ENCODE assay signal across 19 cellular contexts in the genomic region with DNA sequence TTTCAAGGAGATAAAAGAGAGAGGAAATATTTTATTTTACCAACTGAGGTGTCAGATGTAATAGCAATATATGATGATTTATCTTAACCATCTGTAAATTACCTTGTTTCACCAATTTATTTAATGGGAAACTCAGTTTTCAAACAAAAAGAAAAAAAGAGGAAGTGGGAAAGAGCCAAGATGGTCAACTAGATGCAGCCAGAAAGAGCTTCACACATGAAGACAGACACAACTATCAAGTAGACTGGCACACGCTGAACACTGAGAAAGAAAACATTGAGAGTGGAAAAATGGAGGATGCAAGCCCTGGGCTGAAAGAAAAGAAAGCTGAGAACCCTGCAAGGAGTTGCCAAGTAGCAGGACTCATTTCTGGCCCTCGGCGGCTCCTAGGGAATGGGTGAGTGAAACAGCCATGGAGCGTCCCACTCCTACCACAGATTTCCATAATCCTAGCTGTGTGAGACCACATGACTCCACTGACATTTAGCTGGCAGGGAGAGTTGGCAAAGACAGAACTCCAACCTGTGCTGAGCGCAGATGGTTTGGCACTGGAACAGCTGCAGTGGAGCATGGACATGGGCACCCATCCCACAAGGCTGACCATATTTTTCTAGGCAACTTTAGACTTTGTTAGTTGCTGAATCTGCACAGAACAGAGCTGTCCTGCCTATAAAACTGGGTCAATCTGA.
DNase-seq lines count a peak whose midpoint lies in the region; ATAC-seq and TF ChIP-seq lines count a peak whose summit lies in the region.
"Had no signal": no experiment of that assay in that cellular context is flagged by ENCODE, and none has a peak within 500 bp of the region (broad histone marks: within the 10 kb centered on the region; RNA-seq: fewer than 3 reads in every experiment).

No MANE protein-coding gene starts in this region.

- H3K9ac ChIP-seq in mammary epithelial cell (ENCODE audit: insufficient read depth, low read length): no peak overlapping the region
- no peak overlapping the region for H3K9ac ChIP-seq in smooth muscle cell (ENCODE audit: low read depth)

- H3K79me2 ChIP-seq in mammary epithelial cell (ENCODE audit: insufficient read depth, low read length): no peaks in the 10 kb centered on the region
- H3K79me2 ChIP-seq in smooth muscle cell (ENCODE audit: low read depth): no peaks in the 10 kb centered on the region

- H2AFZ ChIP-seq in mammary epithelial cell (ENCODE audit: low read depth, low read length) (no peak overlapping the region), smooth muscle cell (ENCODE audit: low read depth) (no peak overlapping the region)
- H2AFZ ChIP-seq: PC-9 had no signal

- H3K27me3 ChIP-seq in mammary epithelial cell (ENCODE audit: insufficient read depth, low read length) (no peaks in the 10 kb centered on the region), smooth muscle cell (ENCODE audit: low read depth) (no peaks in the 10 kb centered on the region)
- H3K27me3 ChIP-seq: SJSA1 had no signal

- 81% methylated on average over 5 of the region's 5 CpGs for WGBS in mammary epithelial cell (ENCODE audit: low coverage, missing lambda C conversion rate)
- 89% methylated on average over 5 of the region's 5 CpGs for WGBS in smooth muscle cell (ENCODE audit: low lambda C conversion rate)

- CTCF ChIA-PET in mammary epithelial cell (lab: Charles Lee; ENCODE audit: low non-redundant PET): no interaction called here

- H3K36me3 ChIP-seq in mammary epithelial cell (ENCODE audit: insufficient read depth, low read length) (no peaks in the 10 kb centered on the region), smooth muscle cell (ENCODE audit: low read depth) (no peaks in the 10 kb centered on the region)
- H3K36me3 ChIP-seq: SJSA1 had no signal

- in situ Hi-C loops in KBM-7 (cut with MboI; ENCODE audit: low pct_unique_long_range_greater_than_20kb, low sequenced_read_pairs) (no loop called here), mammary epithelial cell (cut with MboI; ENCODE audit: low sequenced_read_pairs in 2 of 2) (no loop called here)

- peak overlapping the region; percentile 43 for H3K27ac ChIP-seq in mammary epithelial cell (ENCODE audit: insufficient read depth, low read depth, low read length)
- H3K27ac ChIP-seq in smooth muscle cell (ENCODE audit: low read depth): peak overlapping the region; percentile 11
- H3K27ac ChIP-seq: PC-9, SJSA1 had no signal

- H3K27ac Mint-ChIP-seq in natural killer cell: no peak overlapping the region
- H3K27ac Mint-ChIP-seq: CD8-positive, alpha-beta T cell; HFFc6 had no signal

- no peaks in the 10 kb centered on the region for H3F3A ChIP-seq in smooth muscle cell (ENCODE audit: low read depth)

- H4K20me1 ChIP-seq in mammary epithelial cell (ENCODE audit: insufficient read depth, low read length) (no peaks in the 10 kb centered on the region), smooth muscle cell (ENCODE audit: low read depth) (no peaks in the 10 kb centered on the region)

- H3K4me1 Mint-ChIP-seq in natural killer cell: no peaks in the 10 kb centered on the region

- H3K9me3 Mint-ChIP-seq in natural killer cell: peaks cover 5 to 9% of the 10 kb centered on the region in 2 donors

- ATAC-seq in natural killer cell (no peak), HG03442 (IDR thresholded peaks at IDR 0.05; ENCODE audit: unreplicated experiment) (no peak)
- ATAC-seq: CD8-positive, alpha-beta T cell had no signal

- H3K4me1 ChIP-seq in mammary epithelial cell (ENCODE audit: insufficient read depth, low read length) (peaks cover 19% of the 10 kb centered on the region), smooth muscle cell (ENCODE audit: low read depth) (no peaks in the 10 kb centered on the region)
- H3K4me1 ChIP-seq: SJSA1 had no signal

- H3K4me3 Mint-ChIP-seq in natural killer cell: no peak overlapping the region
- H3K4me3 Mint-ChIP-seq: CD8-positive, alpha-beta T cell; HFFc6 had no signal

- H3K36me3 Mint-ChIP-seq in natural killer cell: no peaks in the 10 kb centered on the region
- H3K36me3 Mint-ChIP-seq: CD8-positive, alpha-beta T cell had no signal

- peak; percentile 3 for DNase-seq in KBM-7
- peak; percentile 0 for DNase-seq in NOMO-1 treated with dmso at 0.1 percent for 144 hours (lab: John Stamatoyannopoulos, UW; ENCODE audit: unreplicated experiment)
- no peak for DNase-seq in mammary epithelial cell
- DNase-seq in smooth muscle cell (lab: John Stamatoyannopoulos, UW; ENCODE audit: unreplicated experiment): no peak
- DNase-seq in NCI-H1417 (lab: John Stamatoyannopoulos, UW): no peak
- DNase-seq in natural killer cell: no peak
- DNase-seq: CD8-positive, alpha-beta T cell; DND-41; GDM1; HFFc6; IMR-90; NCI-H1048; NCI-H146; NCI-H2081 treated with DMSO at 0.1 percent for 48 hours; NCI-H526 treated with DMSO at 0.1 percent for 48 hours; PC-9; T-helper 2 cell had no signal

- dilution Hi-C loops in mammary epithelial cell (cut with HindIII; ENCODE audit: low sequenced_read_pairs): no loop called here

- TF ChIP-seq CTCF in mammary epithelial cell (conservative IDR thresholded peaks at IDR 0.05 in 1 of 2, IDR thresholded peaks at IDR 0.05 in 1 of 2; ENCODE audit: extremely low read depth in 1 of 2, insufficient read depth in 1 of 2, low read depth in 1 of 2, low read length in 2 of 2) (no peak), smooth muscle cell (IDR thresholded peaks at IDR 0.05; ENCODE audit: borderline replicate concordance, insufficient read depth, poor library complexity, severe bottlenecking) (no peak), natural killer cell (IDR thresholded peaks at IDR 0.05) (no peak)

- no TSS peak for BruUV-seq in mammary epithelial cell (replicated peaks; lab: Mats Ljungman, UMichigan)

- H3K27me3 Mint-ChIP-seq in natural killer cell (ENCODE audit: low read depth in 2 of 2): no peaks in the 10 kb centered on the region

- intact Hi-C loops in mammary epithelial cell (cut with micrococcal nuclease) (no loop called here), natural killer cell (cut with micrococcal nuclease) (no loop called here)

- H3K4me2 ChIP-seq in mammary epithelial cell (ENCODE audit: insufficient read depth, low read depth, low read length) (peak overlapping the region; percentile 57), smooth muscle cell (no peak overlapping the region)
- H3K4me2 ChIP-seq: PC-9 had no signal

- H3K4me3 ChIP-seq in mammary epithelial cell (replicated peaks in 1 of 3; ENCODE audit: insufficient read depth in 1 of 3, low read depth in 2 of 3, low read length in 3 of 3) (no peak overlapping the region), smooth muscle cell (no peak overlapping the region)
- H3K4me3 ChIP-seq: PC-9, SJSA1 had no signal

- H3K9me3 ChIP-seq in mammary epithelial cell (replicated peaks; ENCODE audit: insufficient read depth, low read length): no peaks in the 10 kb centered on the region
- H3K9me3 ChIP-seq in smooth muscle cell (replicated peaks; ENCODE audit: low read depth): peaks cover 3% of the 10 kb centered on the region
- H3K9me3 ChIP-seq: SJSA1 had no signal

Comparison
In these comparisons a context has a peak if more than half of its experiments do, and no peak if none do; other contexts are left out.
1. DNase-seq: peak in KBM-7 (single experiment) and NOMO-1 treated with dmso at 0.1 percent for 144 hours (single experiment); none in mammary epithelial cell (single experiment), smooth muscle cell (single experiment), NCI-H1417 (0 of 3) and natural killer cell (single experiment).